Comparison of ENCODE assay signal across 10 cellular contexts in the genomic region with DNA sequence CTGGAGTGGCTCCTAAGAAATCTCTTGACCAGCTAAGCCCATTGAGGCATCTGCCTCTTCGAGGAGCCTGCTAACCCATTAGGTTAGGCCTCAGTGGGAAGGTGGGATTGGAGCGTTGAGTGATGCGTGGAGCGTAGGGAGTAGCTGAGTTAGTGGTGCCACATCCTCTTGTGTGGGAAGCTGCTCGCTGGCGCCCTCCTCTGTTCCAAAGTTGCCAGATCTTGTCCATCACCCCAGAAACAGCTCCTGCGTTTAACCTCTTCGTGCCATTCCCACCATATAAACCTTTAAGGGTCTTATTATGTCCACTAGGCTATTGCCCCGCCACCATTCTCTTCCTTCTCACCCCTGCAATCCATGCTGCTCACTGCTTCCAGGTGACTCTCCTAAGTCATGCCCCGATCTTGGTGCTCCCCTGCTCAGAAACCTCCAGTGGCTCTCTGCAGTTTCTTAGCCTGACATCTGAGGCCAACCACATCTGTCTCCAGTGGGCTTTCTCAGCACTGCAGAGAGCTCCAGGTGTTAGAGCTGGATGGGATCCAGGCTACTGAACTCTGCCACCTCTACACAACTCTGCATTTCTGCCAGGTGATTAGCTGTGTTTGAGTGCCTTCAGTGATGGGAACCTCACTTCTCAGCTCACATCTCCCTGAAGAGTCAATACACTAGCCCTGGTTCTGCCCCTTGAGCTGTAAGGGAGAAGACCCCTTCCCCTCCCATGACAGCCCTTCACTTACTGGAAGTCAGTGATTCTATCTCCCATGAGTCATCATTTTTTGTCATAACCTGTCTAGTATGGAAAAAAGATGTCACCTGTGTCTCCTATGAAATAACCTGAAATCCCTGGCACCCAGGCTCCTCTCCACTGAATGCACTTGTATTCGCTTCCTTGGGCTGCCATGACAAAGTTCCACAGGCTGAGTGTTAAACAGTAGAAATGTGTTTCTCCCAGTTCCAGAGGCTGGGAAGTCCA.
DNase-seq lines count a peak whose midpoint lies in the region; ATAC-seq and TF ChIP-seq lines count a peak whose summit lies in the region.
"Had no signal": no experiment of that assay in that cellular context is flagged by ENCODE, and none has a peak within 500 bp of the region (broad histone marks: within the 10 kb centered on the region; RNA-seq: fewer than 3 reads in every experiment).

No MANE protein-coding gene starts in this region.

- no peak overlapping the region for H3K14ac ChIP-seq in trophoblast cell (ENCODE audit: low read length)

- no peaks in the 10 kb centered on the region for H3K36me3 Mint-ChIP-seq in activated CD4-positive, alpha-beta memory T cell treated with anti-CD3 and anti-CD28 coated beads for 36 hours
- H3K36me3 Mint-ChIP-seq in activated CD4-positive, alpha-beta memory T cell treated with anti-CD3 and anti-CD28 coated beads, Interleukin-2, amount 10 ng/mL, durations not matched to agents 7 days and 5 days (ENCODE audit: low read depth) = no peaks in the 10 kb centered on the region
- H3K36me3 Mint-ChIP-seq in T-helper 17 cell (ENCODE audit: low read depth) = no peaks in the 10 kb centered on the region
- no peaks in the 10 kb centered on the region for H3K36me3 Mint-ChIP-seq in activated naive CD4-positive, alpha-beta T cell treated with anti-CD3 and anti-CD28 coated beads, Interleukin-2, amount 10 ng/mL, durations not matched to agents 7 days and 5 days

- no peaks in the 10 kb centered on the region for H3K27me3 ChIP-seq in dorsolateral prefrontal cortex
- no peaks in the 10 kb centered on the region for H3K27me3 ChIP-seq in trophoblast cell (ENCODE audit: insufficient read depth, low read length)
- H3K27me3 ChIP-seq: esophagus squamous epithelium had no signal

- H3K79me2 ChIP-seq in trophoblast cell (ENCODE audit: control insufficient read depth, insufficient read depth, low read length, poor library complexity) = no peaks in the 10 kb centered on the region

- peaks cover 2% of the 10 kb centered on the region for H3K27me3 Mint-ChIP-seq in activated CD4-positive, alpha-beta memory T cell treated with anti-CD3 and anti-CD28 coated beads for 36 hours
- no peaks in the 10 kb centered on the region for H3K27me3 Mint-ChIP-seq in activated CD4-positive, alpha-beta memory T cell treated with anti-CD3 and anti-CD28 coated beads, Interleukin-2, amount 10 ng/mL, durations not matched to agents 7 days and 5 days
- H3K27me3 Mint-ChIP-seq in T-helper 17 cell = peaks cover 4% of the 10 kb centered on the region
- no peaks in the 10 kb centered on the region for H3K27me3 Mint-ChIP-seq in activated naive CD4-positive, alpha-beta T cell treated with anti-CD3 and anti-CD28 coated beads, Interleukin-2, amount 10 ng/mL, durations not matched to agents 7 days and 5 days

- H3K27ac ChIP-seq in dorsolateral prefrontal cortex (no peak overlapping the region), trophoblast cell (ENCODE audit: low read depth, low read length) (no peak overlapping the region)
- H3K27ac ChIP-seq: C4-2B, esophagus squamous epithelium had no signal

- H2BK120ac ChIP-seq in trophoblast cell (ENCODE audit: insufficient read depth, low read length, poor library complexity) = no peak overlapping the region

- H2BK5ac ChIP-seq in trophoblast cell (ENCODE audit: low read depth, low read length, poor library complexity) = no peak overlapping the region

- H3K4me1 ChIP-seq in trophoblast cell (ENCODE audit: control insufficient read depth in 1 of 2, insufficient read depth in 2 of 2, low read length in 2 of 2) = peaks cover 3 to 7% of the 10 kb centered on the region in 2 experiments

- DNase-seq in activated CD4-positive, alpha-beta memory T cell treated with anti-CD3 and anti-CD28 coated beads for 36 hours = peak; percentile 24
- no peak for DNase-seq in activated CD4-positive, alpha-beta memory T cell treated with anti-CD3 and anti-CD28 coated beads, Interleukin-2, amount 10 ng/mL, durations not matched to agents 7 days and 5 days
- DNase-seq in dorsolateral prefrontal cortex (peak in 2 of 10 donors; percentile 40 to 45), trophoblast cell (peak in 1 of 2 donors; percentile 15), T-helper 17 cell (no peak), T-helper 1 cell (no peak)
- DNase-seq in activated naive CD4-positive, alpha-beta T cell treated with anti-CD3 and anti-CD28 coated beads, Interleukin-2, amount 10 ng/mL, durations not matched to agents 7 days and 5 days = no peak
- DNase-seq: esophagus squamous epithelium had no signal

- intact Hi-C loops in activated CD4-positive, alpha-beta memory T cell treated with anti-CD3 and anti-CD28 coated beads for 36 hours (cut with micrococcal nuclease) = no loop called here
- intact Hi-C loops in dorsolateral prefrontal cortex (cut with DNase I) = no loop called here

- no peak overlapping the region for H3K18ac ChIP-seq in trophoblast cell (ENCODE audit: low read length)

- no peak overlapping the region for H3K4me3 Mint-ChIP-seq in activated CD4-positive, alpha-beta memory T cell treated with anti-CD3 and anti-CD28 coated beads for 36 hours
- H3K4me3 Mint-ChIP-seq in activated CD4-positive, alpha-beta memory T cell treated with anti-CD3 and anti-CD28 coated beads, Interleukin-2, amount 10 ng/mL, durations not matched to agents 7 days and 5 days = no peak overlapping the region
- H3K4me3 Mint-ChIP-seq in T-helper 17 cell = no peak overlapping the region
- H3K4me3 Mint-ChIP-seq in activated naive CD4-positive, alpha-beta T cell treated with anti-CD3 and anti-CD28 coated beads, Interleukin-2, amount 10 ng/mL, durations not matched to agents 7 days and 5 days = no peak overlapping the region

- ATAC-seq in T-helper 17 cell = no peak

- no peak overlapping the region for H3K4me3 ChIP-seq in dorsolateral prefrontal cortex
- no peak overlapping the region for H3K4me3 ChIP-seq in trophoblast cell (ENCODE audit: low read depth, low read length)
- H3K4me3 ChIP-seq: esophagus squamous epithelium had no signal

- no peak overlapping the region for H3K4me2 ChIP-seq in trophoblast cell (ENCODE audit: low read length)

- no peaks in the 10 kb centered on the region for H3K4me1 Mint-ChIP-seq in activated CD4-positive, alpha-beta memory T cell treated with anti-CD3 and anti-CD28 coated beads for 36 hours (ENCODE audit: low read depth)
- no peaks in the 10 kb centered on the region for H3K4me1 Mint-ChIP-seq in activated CD4-positive, alpha-beta memory T cell treated with anti-CD3 and anti-CD28 coated beads, Interleukin-2, amount 10 ng/mL, durations not matched to agents 7 days and 5 days
- no peaks in the 10 kb centered on the region for H3K4me1 Mint-ChIP-seq in T-helper 17 cell
- no peaks in the 10 kb centered on the region for H3K4me1 Mint-ChIP-seq in activated naive CD4-positive, alpha-beta T cell treated with anti-CD3 and anti-CD28 coated beads, Interleukin-2, amount 10 ng/mL, durations not matched to agents 7 days and 5 days

- no peak overlapping the region for H3K9ac ChIP-seq in trophoblast cell (ENCODE audit: low read length)

- peaks cover 2% of the 10 kb centered on the region for H3K9me3 ChIP-seq in trophoblast cell (ENCODE audit: insufficient read depth, low read depth, low read length)
- no peaks in the 10 kb centered on the region for H3K9me3 ChIP-seq in T-helper 17 cell (ENCODE audit: control insufficient read depth, low read length, poor library complexity, severe bottlenecking)
- H3K9me3 ChIP-seq: esophagus squamous epithelium had no signal

- no peaks in the 10 kb centered on the region for H3K36me3 ChIP-seq in trophoblast cell (ENCODE audit: control insufficient read depth in 1 of 2, insufficient read depth in 2 of 2, low read length in 2 of 2)
- H3K36me3 ChIP-seq: esophagus squamous epithelium had no signal

- H4K91ac ChIP-seq in trophoblast cell (ENCODE audit: low read depth, low read length) = no peak overlapping the region

- POLR2A ChIA-PET in activated CD4-positive, alpha-beta memory T cell treated with anti-CD3 and anti-CD28 coated beads for 36 hours (lab: Charles Lee) = no interaction called here
- POLR2A ChIA-PET in activated CD4-positive, alpha-beta memory T cell treated with anti-CD3 and anti-CD28 coated beads, Interleukin-2, amount 10 ng/mL, durations not matched to agents 7 days and 5 days (lab: Charles Lee) = no interaction called here

- peak overlapping the region; percentile 34 for H2BK12ac ChIP-seq in trophoblast cell (ENCODE audit: low read length)

- TF ChIP-seq CTCF in LNCAP (IDR thresholded peaks at IDR 0.05) (peak; percentile 33; the same call in 1 of the 2 replicates), dorsolateral prefrontal cortex (IDR thresholded peaks at IDR 0.05 in 54 of 56, conservative IDR thresholded peaks at IDR 0.05 in 2 of 56; ENCODE audit: low read depth in 1 of 56, partially characterized antibody in 56 of 56) (peak in 37 of 56 donors; percentile 14 to 57 (median 33))

- no peak overlapping the region for H3K23ac ChIP-seq in trophoblast cell (ENCODE audit: low read length)

- H2AFZ ChIP-seq in trophoblast cell (ENCODE audit: insufficient read depth, low read length, poor library complexity) = no peak overlapping the region

- no peak overlapping the region for H3K4ac ChIP-seq in trophoblast cell (ENCODE audit: low read depth, low read length)

- no CpG with 5 or more reads among the region's 11 CpGs for WGBS in trophoblast cell (ENCODE audit: extremely low coverage, insufficient coverage, insufficient read length)

- no peaks in the 10 kb centered on the region for H3K79me1 ChIP-seq in trophoblast cell (ENCODE audit: low read length)

- no peak overlapping the region for H2AK5ac ChIP-seq in trophoblast cell (ENCODE audit: low read length)

- no peak overlapping the region for H4K12ac ChIP-seq in trophoblast cell (ENCODE audit: low read depth, low read length)

- H4K8ac ChIP-seq in trophoblast cell (ENCODE audit: low read depth, low read length) = no peak overlapping the region

- H3K9me3 Mint-ChIP-seq in activated CD4-positive, alpha-beta memory T cell treated with anti-CD3 and anti-CD28 coated beads for 36 hours = peaks cover 6% of the 10 kb centered on the region
- H3K9me3 Mint-ChIP-seq in activated CD4-positive, alpha-beta memory T cell treated with anti-CD3 and anti-CD28 coated beads, Interleukin-2, amount 10 ng/mL, durations not matched to agents 7 days and 5 days = no peaks in the 10 kb centered on the region
- no peaks in the 10 kb centered on the region for H3K9me3 Mint-ChIP-seq in activated naive CD4-positive, alpha-beta T cell treated with anti-CD3 and anti-CD28 coated beads, Interleukin-2, amount 10 ng/mL, durations not matched to agents 7 days and 5 days

- H3K27ac Mint-ChIP-seq in activated CD4-positive, alpha-beta memory T cell treated with anti-CD3 and anti-CD28 coated beads for 36 hours = no peak overlapping the region
- H3K27ac Mint-ChIP-seq in activated CD4-positive, alpha-beta memory T cell treated with anti-CD3 and anti-CD28 coated beads, Interleukin-2, amount 10 ng/mL, durations not matched to agents 7 days and 5 days = no peak overlapping the region
- no peak overlapping the region for H3K27ac Mint-ChIP-seq in T-helper 17 cell
- H3K27ac Mint-ChIP-seq in activated naive CD4-positive, alpha-beta T cell treated with anti-CD3 and anti-CD28 coated beads, Interleukin-2, amount 10 ng/mL, durations not matched to agents 7 days and 5 days = no peak overlapping the region

- CTCF ChIA-PET in activated CD4-positive, alpha-beta memory T cell treated with anti-CD3 and anti-CD28 coated beads for 36 hours (lab: Charles Lee) = interaction anchor here (0.6 kb wide), 1 partner anchor 714 kb away, joined by 3 read pairs; no protein-coding TSS in a partner anchor
- CTCF ChIA-PET in activated CD4-positive, alpha-beta memory T cell treated with anti-CD3 and anti-CD28 coated beads, Interleukin-2, amount 10 ng/mL, durations not matched to agents 7 days and 5 days (lab: Charles Lee) = no interaction called here
- CTCF ChIA-PET in activated naive CD4-positive, alpha-beta T cell treated with anti-CD3 and anti-CD28 coated beads, Interleukin-2, amount 10 ng/mL, durations not matched to agents 7 days and 5 days (lab: Charles Lee) = no interaction called here
